In the genomic region with DNA sequence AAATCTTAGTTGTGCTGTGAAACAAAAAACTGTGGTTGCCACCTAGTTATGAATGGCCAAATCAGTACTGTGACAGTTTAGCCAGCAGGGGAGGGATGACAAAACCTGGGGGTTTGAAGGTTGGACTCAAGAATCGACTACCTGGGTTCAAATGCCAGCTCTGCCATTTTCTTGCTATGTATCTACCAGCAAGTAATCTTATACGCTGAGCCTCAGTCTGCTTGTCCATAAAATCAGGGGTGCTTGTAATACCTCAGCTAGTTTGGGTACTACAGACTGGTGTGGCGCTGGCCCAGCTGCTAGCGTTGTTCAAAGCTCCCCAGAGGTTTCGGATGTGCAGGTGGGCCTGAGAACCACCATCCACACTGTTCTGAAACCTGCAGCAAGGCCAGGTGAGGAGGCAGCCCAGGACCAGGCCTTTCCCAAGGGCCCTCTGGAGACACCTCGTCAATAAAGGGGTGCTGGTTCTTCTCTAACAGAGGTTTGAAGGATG, we compare ENCODE assay signal across 12 cellular contexts. TPM values are rescaled to one million over a fixed set of nuclear protein-coding genes. Genes with fewer than 3 reads are reported as not detected.
DNase-seq lines count a peak whose midpoint lies in the region; ATAC-seq lines count a peak whose summit lies in the region.
"Had no signal": no experiment of that assay in that cellular context is flagged by ENCODE, and none has a peak within 500 bp of the region (broad histone marks: within the 10 kb centered on the region; RNA-seq: fewer than 3 reads in every experiment).

No MANE protein-coding gene starts in this region.

- no peak for DNase-seq in T-helper 1 cell
- peak; percentile 43 for DNase-seq in Jurkat, Clone E6-1 (ENCODE audit: low read depth, low spot score)
- no peak for DNase-seq in amygdala (lab: John Stamatoyannopoulos, UW)
- DNase-seq in NOMO-1 treated with DMSO at 0.1 percent for 48 hours (lab: John Stamatoyannopoulos, UW; ENCODE audit: unreplicated experiment): no peak
- DNase-seq: activated CD4-positive, alpha-beta T cell treated with anti-CD3 and anti-CD28 coated beads, Interleukin-2, amount 10 ng/mL, durations not matched to agents 7 days and 5 days; left ventricle myocardium superior; NCI-H1930; Right ventricle myocardium superior had no signal

- ATAC-seq in HG02623 (IDR thresholded peaks at IDR 0.05; ENCODE audit: unreplicated experiment) (peak; percentile 32), HG03378 (IDR thresholded peaks at IDR 0.05; ENCODE audit: unreplicated experiment) (no peak)

- no peak overlapping the region for H3K4me2 ChIP-seq in skeletal muscle satellite cell (ENCODE audit: low read length)

- H3K9ac ChIP-seq in skeletal muscle satellite cell (ENCODE audit: low read depth, low read length): peak overlapping the region; percentile 83

- peaks cover 2% of the 10 kb centered on the region for H3K36me3 Mint-ChIP-seq in T-helper 1 cell treated with Interleukin-12 subunit alpha and Interleukin-12 subunit beta and Interleukin-4 antibody, amounts not matched to agents 30 μg/mL and 1 μg/mL, for 36 hours (ENCODE audit: low read depth)

- H3K27me3 ChIP-seq in skeletal muscle satellite cell (ENCODE audit: control insufficient read depth, insufficient read depth, low read length): no peaks in the 10 kb centered on the region

- peaks cover 89% of the 10 kb centered on the region for H3K4me1 ChIP-seq in skeletal muscle satellite cell (ENCODE audit: control insufficient read depth, insufficient read depth, low read length)

- peaks cover 67% of the 10 kb centered on the region for H3K36me3 ChIP-seq in skeletal muscle satellite cell (ENCODE audit: insufficient read depth, low read length)

- H3K4me3 Mint-ChIP-seq in T-helper 1 cell treated with Interleukin-12 subunit alpha and Interleukin-12 subunit beta and Interleukin-4 antibody, amounts not matched to agents 30 μg/mL and 1 μg/mL, for 36 hours: peak overlapping the region; percentile 5
- H3K4me3 Mint-ChIP-seq: activated CD4-positive, alpha-beta T cell treated with anti-CD3 and anti-CD28 coated beads, Interleukin-2, amount 10 ng/mL, durations not matched to agents 7 days and 5 days had no signal

- no peaks in the 10 kb centered on the region for H3K9me3 ChIP-seq in skeletal muscle satellite cell (replicated peaks; ENCODE audit: low read length)

- H3K27me3 Mint-ChIP-seq in T-helper 1 cell treated with Interleukin-12 subunit alpha and Interleukin-12 subunit beta and Interleukin-4 antibody, amounts not matched to agents 30 μg/mL and 1 μg/mL, for 36 hours (ENCODE audit: low read depth): no peaks in the 10 kb centered on the region
- H3K27me3 Mint-ChIP-seq: activated CD4-positive, alpha-beta T cell treated with anti-CD3 and anti-CD28 coated beads, Interleukin-2, amount 10 ng/mL, durations not matched to agents 7 days and 5 days had no signal

- no peak overlapping the region for H3K27ac Mint-ChIP-seq in T-helper 1 cell treated with Interleukin-12 subunit alpha and Interleukin-12 subunit beta and Interleukin-4 antibody, amounts not matched to agents 30 μg/mL and 1 μg/mL, for 36 hours

- peak overlapping the region; percentile 25 for H3K4me3 ChIP-seq in Jurkat, Clone E6-1 (ENCODE audit: low read length)
- no peak overlapping the region for H3K4me3 ChIP-seq in skeletal muscle satellite cell (ENCODE audit: low read length)

- H3K9me3 Mint-ChIP-seq in T-helper 1 cell treated with Interleukin-12 subunit alpha and Interleukin-12 subunit beta and Interleukin-4 antibody, amounts not matched to agents 30 μg/mL and 1 μg/mL, for 36 hours: no peaks in the 10 kb centered on the region
- H3K9me3 Mint-ChIP-seq: activated CD4-positive, alpha-beta T cell treated with anti-CD3 and anti-CD28 coated beads, Interleukin-2, amount 10 ng/mL, durations not matched to agents 7 days and 5 days had no signal

- H3K4me1 Mint-ChIP-seq in T-helper 1 cell treated with Interleukin-12 subunit alpha and Interleukin-12 subunit beta and Interleukin-4 antibody, amounts not matched to agents 30 μg/mL and 1 μg/mL, for 36 hours (ENCODE audit: low read depth): peaks cover 45% of the 10 kb centered on the region

RNA-seq across cellular contexts. Expression of a gene that starts 40.4 kb away (rescaled TPM):
- polyA plus RNA-seq in Jurkat, Clone E6-1 (2012; ENCODE audit: insufficient read depth, insufficient read length): 13.5 TPM
- 117 and 131 TPM in 2 replicates for total RNA-seq in skeletal muscle satellite cell (2012; rRNA removed)
